Comparison of ENCODE assay signal across 10 cellular contexts in genomic region chr3:51559266-51559907, GRCh38. TPM values are rescaled to one million over a fixed set of nuclear protein-coding genes. Genes with fewer than 3 reads are reported as not detected.
DNase-seq lines count a peak whose midpoint lies in the region; FAIRE-seq and TF ChIP-seq lines count a peak whose summit lies in the region.
"Had no signal": no experiment of that assay in that cellular context is flagged by ENCODE, and none has a peak within 500 bp of the region (broad histone marks: within the 10 kb centered on the region; RNA-seq: fewer than 3 reads in every experiment).

No MANE protein-coding gene starts in this region.

- TF ChIP-seq CTCF in VCaP (conservative IDR thresholded peaks at IDR 0.05) (no peak), foreskin fibroblast (IDR thresholded peaks at IDR 0.05; ENCODE audit: low read depth, low read length) (no peak)

- DNase-seq in NCI-H748 (lab: John Stamatoyannopoulos, UW; ENCODE audit: unreplicated experiment) (peak; percentile 26), NCI-H748 treated with DMSO at 0.1 percent for 48 hours (lab: John Stamatoyannopoulos, UW) (no peak), foreskin fibroblast (peak; percentile 58 to 87), NCI-H2029 (lab: John Stamatoyannopoulos, UW) (no peak), RCC 7860 (ENCODE audit: low spot score) (no peak), NCI-H510A treated with DMSO at 0.1 percent for 48 hours (lab: John Stamatoyannopoulos, UW) (no peak)
- DNase-seq: ACHN, upper lobe of left lung had no signal

- H3K27ac ChIP-seq in VCaP, result peak overlapping the region; percentile 48
- H3K27ac ChIP-seq in temporal lobe (ENCODE audit: low read depth, low read length), result peak overlapping the region; percentile 4
- H3K27ac ChIP-seq: upper lobe of left lung had no signal

- FAIRE-seq in RCC 7860 (lab: Jason Lieb, UNC), result no peak

- H3K4me3 ChIP-seq in foreskin fibroblast (ENCODE audit: low read depth in 1 of 2, low read length in 2 of 2), result no peak overlapping the region
- H3K4me3 ChIP-seq: upper lobe of left lung had no signal

RNA-seq across cellular contexts. Expression of gene RAD54L2, which starts 20.9 kb away (rescaled TPM):
- 22.6 TPM for total RNA-seq in temporal lobe

RNA-seq across cellular contexts. Expression of gene DCAF1, which starts 59.6 kb away (rescaled TPM):
- 20.4 TPM for total RNA-seq in temporal lobe

Comparison
In these comparisons a context has a peak if more than half of its experiments do, and no peak if none do; other contexts are left out.
1. DNase-seq: peak in NCI-H748 (single experiment) and foreskin fibroblast (2 of 2); none in NCI-H748 treated with DMSO at 0.1 percent for 48 hours (single experiment), NCI-H2029 (single experiment), RCC 7860 (single experiment) and NCI-H510A treated with DMSO at 0.1 percent for 48 hours (single experiment).